In the genomic region with DNA sequence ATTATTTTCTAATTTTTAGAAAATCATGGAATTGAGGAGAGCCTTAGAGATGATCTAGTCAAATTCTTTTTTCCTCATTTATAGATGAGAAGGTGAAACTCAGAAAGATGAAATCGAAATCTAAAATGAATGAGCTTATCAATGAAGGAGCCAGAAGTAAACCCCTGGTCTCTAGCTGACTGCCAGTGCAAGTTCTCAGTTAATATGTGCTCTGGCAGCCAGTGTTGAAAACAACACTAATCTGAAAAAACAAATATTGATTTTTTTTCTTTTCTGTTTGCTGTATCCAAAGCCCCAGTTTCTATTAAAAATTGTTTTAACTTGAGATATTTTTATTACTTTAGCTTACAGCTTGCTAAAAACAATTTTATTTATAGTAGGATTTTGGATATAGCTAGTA, we compare ENCODE assay signal across 25 cellular contexts. TPM values are rescaled to one million over a fixed set of nuclear protein-coding genes. Genes with fewer than 3 reads are reported as not detected.
"Had no signal": no experiment of that assay in that cellular context is flagged by ENCODE, and none has a peak within 500 bp of the region (broad histone marks: within the 10 kb centered on the region; RNA-seq: fewer than 3 reads in every experiment).

No MANE protein-coding gene starts in this region.

- DNase-seq: effector memory CD4-positive, alpha-beta T cell; gastrocnemius medialis; heart right ventricle; hypothalamus; islet precursor cell; left ventricle myocardium inferior; lower lobe of right lung; midbrain; psoas muscle; spleen; stimulated activated CD4-positive, alpha-beta T cell treated with anti-CD3 and anti-CD28 coated beads, Interleukin-15, amount 100 ng/mL, for 24 hours; stimulated activated CD4-positive, alpha-beta T cell treated with anti-CD3 and anti-CD28 coated beads, Interleukin-1b, Interleukin-23, amount 100 ng/mL, for 48 hours; stimulated activated CD4-positive, alpha-beta T cell treated with anti-CD3 and anti-CD28 coated beads, Interleukin-4, amount 100 ng/mL, for 24 hours; tibial artery; upper lobe of right lung had no signal

- H3K27ac ChIP-seq: epithelial cell of prostate, esophagus muscularis mucosa, gastrocnemius medialis, heart right ventricle, left ventricle myocardium inferior, lower lobe of right lung, psoas muscle, spleen, tibial artery, upper lobe of right lung, vagina had no signal

- H3K27me3 ChIP-seq: esophagus muscularis mucosa, gastrocnemius medialis, heart right ventricle, tibial artery, upper lobe of right lung, vagina had no signal

- H3K4me1 ChIP-seq: esophagus muscularis mucosa, gastrocnemius medialis, heart right ventricle, left ventricle myocardium inferior, lower lobe of right lung, psoas muscle, spleen, tibial artery, upper lobe of right lung, vagina had no signal

- ATAC-seq: gastrocnemius medialis; heart right ventricle; lower lobe of right lung; natural killer cell treated with Interleukin-12 subunit alpha and Interleukin-12 subunit beta and Interleukin-15 and Interleukin-18, amount 100 ng/mL, for 72 hours; psoas muscle; sciatic nerve; stimulated activated memory B cell treated with anti-CD40 and anti-IgM and Interleukin-4, amounts not matched to agents 10 μg/mL and 1 μg/mL and 100 μg/mL, for 72 hours; upper lobe of right lung had no signal

- H3K4me3 ChIP-seq: esophagus muscularis mucosa, gastrocnemius medialis, heart right ventricle, left ventricle myocardium inferior, lower lobe of right lung, psoas muscle, spleen, tibial artery, upper lobe of right lung, vagina had no signal

- H3K9me3 ChIP-seq: esophagus muscularis mucosa, gastrocnemius medialis, heart right ventricle, left ventricle myocardium inferior, lower lobe of right lung, psoas muscle, spleen, tibial artery, upper lobe of right lung, vagina had no signal

- H3K36me3 ChIP-seq: esophagus muscularis mucosa, gastrocnemius medialis, heart right ventricle, left ventricle myocardium inferior, lower lobe of right lung, spleen, tibial artery, upper lobe of right lung, vagina had no signal

RNA-seq across cellular contexts. Expression of gene PBOV1, which starts 21.5 kb away (rescaled TPM):
- total RNA-seq: esophagus muscularis mucosa; fibroblast of villous mesenchyme; gastrocnemius medialis; heart right ventricle; left ventricle myocardium inferior; lower lobe of right lung; natural killer cell treated with Interleukin-12 subunit alpha and Interleukin-12 subunit beta and Interleukin-15 and Interleukin-18, amount 100 ng/mL, for 72 hours; omental fat pad; psoas muscle; sciatic nerve; skeletal muscle tissue; spleen; temporal lobe; upper lobe of right lung; vagina had no signal
- polyA plus RNA-seq: heart right ventricle, psoas muscle, spleen had no signal
